In genomic region chr5:149223081-149223848, GRCh38 we compare ENCODE assay signal across 28 cellular contexts. TPM values are rescaled to one million over a fixed set of nuclear protein-coding genes. Genes with fewer than 3 reads are reported as not detected.
DNase-seq lines count a peak whose midpoint lies in the region; ATAC-seq and TF ChIP-seq lines count a peak whose summit lies in the region.
"Had no signal": no experiment of that assay in that cellular context is flagged by ENCODE, and none has a peak within 500 bp of the region (broad histone marks: within the 10 kb centered on the region; RNA-seq: fewer than 3 reads in every experiment).

No MANE protein-coding gene starts in this region.

- no peaks in the 10 kb centered on the region for H3K27me3 Mint-ChIP-seq in dendritic cell treated with granulocyte-macrophage colony-stimulating factor and Interleukin-4, amounts not matched to agents 40 ng/mL and 50 ng/mL, for 4 days
- H3K27me3 Mint-ChIP-seq: stimulated activated naive CD8-positive, alpha-beta T cell treated with anti-CD3 and anti-CD28 coated beads, Interleukin-15, Interleukin-2, amounts not matched to agents 100 ng/mL and 50 ng/mL, for 24 hours had no signal

- H3K27ac ChIP-seq in heart left ventricle (peak overlapping the region in 9 of 12 donors; percentile 9 to 84 (median 36)), osteoblast (ENCODE audit: low read depth, low read length) (no peak overlapping the region)
- H3K27ac ChIP-seq: A549, lower lobe of right lung, ovary had no signal

- peak overlapping the region; percentile 73 for H3K27ac Mint-ChIP-seq in dendritic cell treated with granulocyte-macrophage colony-stimulating factor and Interleukin-4, amounts not matched to agents 40 ng/mL and 50 ng/mL, for 4 days
- H3K27ac Mint-ChIP-seq: stimulated activated naive CD8-positive, alpha-beta T cell treated with anti-CD3 and anti-CD28 coated beads, Interleukin-15, Interleukin-2, amounts not matched to agents 100 ng/mL and 50 ng/mL, for 24 hours; type B pancreatic cell had no signal

- 83 to 89% (median 87%) methylated on average over 11 of the region's 11 CpGs for WGBS in heart left ventricle, 4 donors

- DNase-seq in heart left ventricle (peak in 1 of 5 donors; percentile 39), cardiac septum (ENCODE audit: low spot score) (no peak), NOMO-1 (lab: John Stamatoyannopoulos, UW; ENCODE audit: unreplicated experiment in 2 of 2) (peak; percentile 60 to 84), superior temporal gyrus (ENCODE audit: extremely low spot score) (peak; percentile 18), osteoblast (ENCODE audit: insufficient read length, low spot score, missing footprints) (no peak), putamen (ENCODE audit: low spot score) (no peak), 8988T (no peak)
- DNase-seq: activated CD4-positive, alpha-beta T cell treated with anti-CD3 and anti-CD28 coated beads, Interleukin-2, amount 50 U/mL, for 48 hours; activated T-cell treated with anti-CD3 and anti-CD28 coated beads for 4 hours; amygdala; caudate nucleus; DMS153; esophagus squamous epithelium; GF-D8; lower lobe of right lung; MM.1S; NCI-H2029 treated with DMSO at 0.1 percent for 48 hours; NK-92 treated with Interleukin-12 subunit alpha and Interleukin-12 subunit beta, amount 100 ng/mL, for 24 hours; ovary; stimulated activated CD4-positive, alpha-beta T cell treated with anti-CD3 and anti-CD28 coated beads, Interleukin-2, amount 100 ng/mL, for 48 hours; T-helper 1 cell had no signal

- H3K4me3 ChIP-seq in heart left ventricle = no peak overlapping the region
- no peak overlapping the region for H3K4me3 ChIP-seq in osteoblast (ENCODE audit: insufficient read depth, low read length)
- H3K4me3 ChIP-seq: A549; BLaER1 treated with 17β-estradiol and CSF1 and Interleukin-3, amounts not matched to agents 10 nM and 100 nM; esophagus squamous epithelium; GM12878; lower lobe of right lung; ovary; skin epidermis had no signal

- H3K27me3 ChIP-seq in heart left ventricle (no peaks in the 10 kb centered on the region), osteoblast (ENCODE audit: insufficient read depth, low read length) (no peaks in the 10 kb centered on the region)
- H3K27me3 ChIP-seq: BLaER1 treated with 17β-estradiol and CSF1 and Interleukin-3, amounts not matched to agents 10 nM and 100 nM; esophagus squamous epithelium; ovary had no signal

- ATAC-seq in heart left ventricle = no peak
- ATAC-seq: A549, GM12878 had no signal

- no peaks in the 10 kb centered on the region for H3K79me2 ChIP-seq in osteoblast (ENCODE audit: insufficient read depth, low read length)

- no peak for TF ChIP-seq CTCF in heart left ventricle (IDR thresholded peaks at IDR 0.05)
- no peak for TF ChIP-seq CTCF in osteoblast (IDR thresholded peaks at IDR 0.05; ENCODE audit: extremely low read depth, low read depth, low read length)

- H3K9me3 ChIP-seq in heart left ventricle = no peaks in the 10 kb centered on the region
- H3K9me3 ChIP-seq in osteoblast (ENCODE audit: low read depth, low read length) = no peaks in the 10 kb centered on the region
- H3K9me3 ChIP-seq: A549; BLaER1 treated with 17β-estradiol and CSF1 and Interleukin-3, amounts not matched to agents 10 nM and 100 nM; esophagus squamous epithelium; lower lobe of right lung; ovary had no signal

- no peak overlapping the region for H3K4me3 Mint-ChIP-seq in dendritic cell treated with granulocyte-macrophage colony-stimulating factor and Interleukin-4, amounts not matched to agents 40 ng/mL and 50 ng/mL, for 4 days
- H3K4me3 Mint-ChIP-seq: stimulated activated naive CD8-positive, alpha-beta T cell treated with anti-CD3 and anti-CD28 coated beads, Interleukin-15, Interleukin-2, amounts not matched to agents 100 ng/mL and 50 ng/mL, for 24 hours; type B pancreatic cell had no signal

- H4K20me1 ChIP-seq in osteoblast (ENCODE audit: insufficient read depth, low read length) = no peaks in the 10 kb centered on the region
- H4K20me1 ChIP-seq: BLaER1 treated with 17β-estradiol and CSF1 and Interleukin-3, amounts not matched to agents 10 nM and 100 nM had no signal

- H3K4me1 ChIP-seq in heart left ventricle (peaks cover 3 to 69% (median 36%) of the 10 kb centered on the region in 12 donors), osteoblast (ENCODE audit: insufficient read depth, low read length) (peaks cover 8% of the 10 kb centered on the region)

- H3K4me1 Mint-ChIP-seq in dendritic cell treated with granulocyte-macrophage colony-stimulating factor and Interleukin-4, amounts not matched to agents 40 ng/mL and 50 ng/mL, for 4 days (ENCODE audit: low read depth) = peaks cover 6% of the 10 kb centered on the region

- TF ChIP-seq POLR2A in heart left ventricle (IDR thresholded peaks at IDR 0.05) = no peak

- intact Hi-C loops in heart left ventricle (cut with DNase I) (loop anchor here in 2 of 10 donors (2.0 to 10.0 kb wide), 3 partner anchors 36 to 158 kb away; partner anchors contain the start of gene SH3TC2 (in 1 of the 2)), cardiac septum (cut with DNase I) (no loop called here)
- intact Hi-C loops in dendritic cell treated with granulocyte-macrophage colony-stimulating factor and Interleukin-4, amounts not matched to agents 40 ng/mL and 50 ng/mL, for 4 days (cut with micrococcal nuclease) = loop anchor here (10.0 kb wide), 1 partner anchor 488 kb away; no protein-coding TSS in a partner anchor

- no peak overlapping the region for H3K4me2 ChIP-seq in osteoblast (ENCODE audit: insufficient read depth, low read length)
- H3K4me2 ChIP-seq: A549 had no signal

- H3K36me3 ChIP-seq in heart left ventricle = peaks cover 0 to 55% (median 12%) of the 10 kb centered on the region in 9 donors
- H3K36me3 ChIP-seq in osteoblast (ENCODE audit: insufficient read depth, low read length) = no peaks in the 10 kb centered on the region
- H3K36me3 ChIP-seq: BLaER1 treated with 17β-estradiol and CSF1 and Interleukin-3, amounts not matched to agents 10 nM and 100 nM; lower lobe of right lung; ovary had no signal

- H3K36me3 Mint-ChIP-seq in dendritic cell treated with granulocyte-macrophage colony-stimulating factor and Interleukin-4, amounts not matched to agents 40 ng/mL and 50 ng/mL, for 4 days (ENCODE audit: low read depth) = no peaks in the 10 kb centered on the region
- H3K36me3 Mint-ChIP-seq: type B pancreatic cell had no signal

- no peak overlapping the region for H2AFZ ChIP-seq in osteoblast (ENCODE audit: low read length)

- no peaks in the 10 kb centered on the region for H3K9me3 Mint-ChIP-seq in dendritic cell treated with granulocyte-macrophage colony-stimulating factor and Interleukin-4, amounts not matched to agents 40 ng/mL and 50 ng/mL, for 4 days
- H3K9me3 Mint-ChIP-seq: stimulated activated naive CD8-positive, alpha-beta T cell treated with anti-CD3 and anti-CD28 coated beads, Interleukin-15, Interleukin-2, amounts not matched to agents 100 ng/mL and 50 ng/mL, for 24 hours; type B pancreatic cell had no signal

RNA-seq across cellular contexts. Expression of gene AFAP1L1, which starts 48.4 kb away (rescaled TPM):
- total RNA-seq in heart left ventricle = 10 to 100 TPM; 30.4 to 57.7 (median 45.0) TPM
- polyA plus RNA-seq in heart left ventricle = 10 to 100 TPM; 32.2 to 49.5 TPM
- total RNA-seq in cardiac septum = 55.2 TPM
- 1.1 and 1.5 TPM in 2 replicates for total RNA-seq in osteoblast
- total RNA-seq: GM12878 had no signal

Comparison
In these comparisons a context has a peak if more than half of its experiments do, and no peak if none do; other contexts are left out.
1. DNase-seq: peak in NOMO-1 (2 of 2) and superior temporal gyrus (single experiment); none in cardiac septum (single experiment), osteoblast (single experiment), putamen (single experiment) and 8988T (single experiment).
2. RNA of gene AFAP1L1, which starts 48.4 kb away (total RNA-seq): 55.2 TPM in cardiac septum (single experiment) and 30.4 to 57.7 TPM in heart left ventricle; 1.1 to 1.5 TPM in osteoblast; every median in the first group is over 10 times any median in the second.